Comparison of ENCODE assay signal across 2 cellular contexts in genomic region chr5:10507575-10508024, GRCh38.
TF ChIP-seq lines count a peak whose summit lies in the region.

No MANE protein-coding gene starts in this region.

TF ChIP-seq in A549, 52 proteins besides CTCF, POLR2A, EP300 and RAD21 (continued from another document):
- peak; percentile 60; the same call in 1 of the 2 replicates for TF ChIP-seq ATOH8 (CRISPR knock-in tag; IDR thresholded peaks at IDR 0.05; ENCODE audit: low read depth)
- no peak for TF ChIP-seq REST (IDR thresholded peaks at IDR 0.05)
- peak; percentile 85 for TF ChIP-seq MAX (IDR thresholded peaks at IDR 0.05)
- TF ChIP-seq FOSL2 (IDR thresholded peaks at IDR 0.05) = 0 out of 2 replicates have a peak, but pooled peaks have one; percentile 37
- peak; percentile 82 for TF ChIP-seq FOSL2 (CRISPR knock-in tag; IDR thresholded peaks at IDR 0.05)
- TF ChIP-seq TP53 (CRISPR knock-in tag; IDR thresholded peaks at IDR 0.05) = no peak
- 0 out of 2 replicates have a peak, but pooled peaks have one; percentile 35 for TF ChIP-seq EHF (CRISPR knock-in tag; IDR thresholded peaks at IDR 0.05)
- peak; percentile 75 for TF ChIP-seq ZFP36 (IDR thresholded peaks at IDR 0.05; ENCODE audit: borderline replicate concordance, partially characterized antibody)
- peak; percentile 74; the same call in 1 of the 3 replicates for TF ChIP-seq BCL3 (IDR thresholded peaks at IDR 0.05)

TF ChIP-seq in HEK293, 187 proteins besides CTCF, POLR2A, EP300 and RAD21 (continued from another document):
- TF ChIP-seq KLF10 (tag by site-specific recombination; IDR thresholded peaks at IDR 0.05) (no peak), ZBTB8A (tag by site-specific recombination; IDR thresholded peaks at IDR 0.05) (0 out of 2 replicates have a peak, but pooled peaks have one; percentile 35), IKZF3 (tag by site-specific recombination; IDR thresholded peaks at IDR 0.05) (peak; percentile 72), GLIS1 (tag by site-specific recombination; IDR thresholded peaks at IDR 0.05) (peak; percentile 91), ZIC2 (tag by site-specific recombination; IDR thresholded peaks at IDR 0.05) (peak; percentile 99), MEIS1 (CRISPR knock-in tag; IDR thresholded peaks at IDR 0.05; ENCODE audit: borderline replicate concordance) (peak; percentile 74; the same call in 1 of the 2 replicates), FEZF1 (tag by site-specific recombination; IDR thresholded peaks at IDR 0.05) (peak; percentile 80), PRDM6 (tag by site-specific recombination; IDR thresholded peaks at IDR 0.05) (peak; percentile 71), ZNF335 (tag by site-specific recombination; conservative IDR thresholded peaks at IDR 0.05) (peak; percentile 79), ZNF366 (tag by site-specific recombination; conservative IDR thresholded peaks at IDR 0.05) (0 out of 2 replicates have a peak, but pooled peaks have one; percentile 26), ZNF843 (tag by site-specific recombination; IDR thresholded peaks at IDR 0.05) (peak; percentile 82), MZF1 (tag by site-specific recombination; IDR thresholded peaks at IDR 0.05; ENCODE audit: borderline replicate concordance) (peak; percentile 67; the same call in 1 of the 2 replicates), ZBTB20 (tag by site-specific recombination; IDR thresholded peaks at IDR 0.05) (peak; percentile 42; the same call in 1 of the 2 replicates), ZNF433 (tag by site-specific recombination; IDR thresholded peaks at IDR 0.05; ENCODE audit: low read depth) (no peak), OSR2 (tag by site-specific recombination; IDR thresholded peaks at IDR 0.05) (peak; percentile 32; the same call in 1 of the 2 replicates), TCF7L2 (IDR thresholded peaks at IDR 0.05; ENCODE audit: borderline replicate concordance, low read depth, low read length) (peak; percentile 59), KLF9 (tag by site-specific recombination; IDR thresholded peaks at IDR 0.05; ENCODE audit: low read depth) (no peak), REST (tag by site-specific recombination; IDR thresholded peaks at IDR 0.05) (no peak), ZBTB48 (tag by site-specific recombination; IDR thresholded peaks at IDR 0.05) (peak; percentile 63; the same call in 1 of the 2 replicates), TRIM28 (IDR thresholded peaks at IDR 0.05; ENCODE audit: borderline replicate concordance, low read length) (peak; percentile 76; the same call in 1 of the 2 replicates), SP2 (tag by site-specific recombination; IDR thresholded peaks at IDR 0.05) (0 out of 2 replicates have a peak, but pooled peaks have one; percentile 22), PRDM4 (tag by site-specific recombination; IDR thresholded peaks at IDR 0.05) (peak; percentile 60; the same call in 1 of the 2 replicates), ZNF518A (tag by site-specific recombination; conservative IDR thresholded peaks at IDR 0.05; ENCODE audit: low read depth) (no peak), SP7 (tag by site-specific recombination; IDR thresholded peaks at IDR 0.05) (peak; percentile 94), ZBTB44 (tag by site-specific recombination; IDR thresholded peaks at IDR 0.05) (peak; percentile 26; the same call in 1 of the 2 replicates)
TF ChIP-seq in HEK293: peak in this region for 27.
